11 cellular contexts compared by ENCODE assay signal in the genomic region with DNA sequence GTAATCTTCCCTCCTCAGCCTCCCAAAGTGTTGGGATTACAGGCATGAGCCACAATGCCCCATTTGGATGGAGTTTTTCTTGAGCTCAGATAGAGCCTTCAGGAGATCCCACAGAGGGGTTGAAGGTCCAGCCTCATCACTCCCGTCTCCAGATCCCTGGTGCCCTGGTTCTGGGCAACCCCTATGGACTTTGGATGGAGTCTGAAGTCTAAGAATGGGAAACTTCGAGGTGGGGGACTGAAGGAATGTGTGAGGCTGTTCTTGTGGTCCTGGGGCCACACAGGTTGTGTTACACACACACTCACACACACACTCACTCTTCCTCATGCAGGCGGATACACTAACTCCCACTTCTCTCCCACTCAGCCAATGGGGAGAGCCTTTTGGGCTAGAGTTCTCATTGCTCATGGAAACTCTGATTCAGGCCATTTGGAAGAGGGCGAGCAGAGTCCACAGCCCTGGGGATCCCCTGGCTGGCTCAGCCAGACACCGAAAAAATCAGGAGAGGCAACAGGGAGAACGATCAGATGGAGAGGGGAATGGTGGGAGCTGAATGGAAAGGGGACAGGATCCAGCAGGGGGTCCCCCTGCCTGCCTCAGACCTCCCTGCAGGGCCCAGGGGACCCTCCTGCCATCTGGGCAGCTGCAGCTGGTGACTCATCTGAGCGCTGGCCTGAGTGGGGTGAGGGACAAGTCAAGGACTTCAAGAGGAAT. TPM values are rescaled to one million over a fixed set of nuclear protein-coding genes. Genes with fewer than 3 reads are reported as not detected.
DNase-seq lines count a peak whose midpoint lies in the region; ATAC-seq, FAIRE-seq and TF ChIP-seq lines count a peak whose summit lies in the region.
"Had no signal": no experiment of that assay in that cellular context is flagged by ENCODE, and none has a peak within 500 bp of the region (broad histone marks: within the 10 kb centered on the region; RNA-seq: fewer than 3 reads in every experiment).

No MANE protein-coding gene starts in this region.

- no peak for TF ChIP-seq RAD21 in HCT116 (IDR thresholded peaks at IDR 0.05; ENCODE audit: low read depth)

- POLR2A ChIA-PET in HCT116 (lab: Charles Lee) = no interaction called here

- no peak for ATAC-seq in HCT116
- ATAC-seq in activated T-helper 17 cell treated with anti-CD3 and anti-CD28 coated beads, Interleukin-2, amount 50 U/mL, for 72 hours (replicated peaks) = peak; percentile 77
- ATAC-seq in HG02763 (IDR thresholded peaks at IDR 0.05; ENCODE audit: unreplicated experiment) = no peak
- no peak for ATAC-seq in HG02973 (IDR thresholded peaks at IDR 0.05; ENCODE audit: unreplicated experiment)

- H3K27ac ChIP-seq in HCT116 (ENCODE audit: low read depth, low read length) = no peak overlapping the region
- H3K27ac ChIP-seq in left ventricle myocardium inferior (replicated peaks) = peak overlapping the region; percentile 97
- H3K27ac ChIP-seq in small intestine (ENCODE audit: low read depth in 1 of 2, low read length in 1 of 2) = peak overlapping the region; percentile 35 to 69
- no peak overlapping the region for H3K27ac ChIP-seq in Karpas-422 (ENCODE audit: low read length)

- intact Hi-C loops in HCT116 (cut with micrococcal nuclease) (no loop called here), left ventricle myocardium inferior (cut with micrococcal nuclease) (no loop called here)

- H3K4me3 ChIP-seq in HCT116 (replicated peaks in 1 of 2; ENCODE audit: low read depth in 1 of 2, low read length in 2 of 2) (no peak overlapping the region), left ventricle myocardium inferior (peak overlapping the region; percentile 8), small intestine (ENCODE audit: low read depth in 1 of 2, low read length in 2 of 2) (no peak overlapping the region), Karpas-422 (ENCODE audit: low read length) (no peak overlapping the region)
- H3K4me3 ChIP-seq: lung had no signal

- BruUV-seq in HCT116 (replicated peaks; lab: Mats Ljungman, UMichigan) = no TSS peak

- H3K36me3 Mint-ChIP-seq in activated T-helper 17 cell treated with anti-CD3 and anti-CD28 coated beads, Interleukin-2, amount 50 U/mL, for 72 hours (ENCODE audit: low read depth) = peaks cover 45% of the 10 kb centered on the region

- H3K27ac Mint-ChIP-seq in activated T-helper 17 cell treated with anti-CD3 and anti-CD28 coated beads, Interleukin-2, amount 50 U/mL, for 72 hours = peak overlapping the region; percentile 67
- H3K27ac Mint-ChIP-seq: T-helper 1 cell treated with Interleukin-12 subunit alpha and Interleukin-12 subunit beta and Interleukin-4 antibody, amounts not matched to agents 30 μg/mL and 1 μg/mL, for 36 hours had no signal

- peak overlapping the region; percentile 34 for H3K4me3 Mint-ChIP-seq in activated T-helper 17 cell treated with anti-CD3 and anti-CD28 coated beads, Interleukin-2, amount 50 U/mL, for 72 hours
- H3K4me3 Mint-ChIP-seq: T-helper 1 cell treated with Interleukin-12 subunit alpha and Interleukin-12 subunit beta and Interleukin-4 antibody, amounts not matched to agents 30 μg/mL and 1 μg/mL, for 36 hours had no signal

- H3K4me1 ChIP-seq in HCT116 (ENCODE audit: control insufficient read depth in 1 of 2, insufficient read depth in 2 of 2, low read length in 2 of 2) (peaks cover 0 to 29% of the 10 kb centered on the region in 2 experiments; a peak in 2 of 4 replicates), left ventricle myocardium inferior (peaks cover 95% of the 10 kb centered on the region), small intestine (ENCODE audit: control insufficient read depth in 2 of 2, insufficient read depth in 1 of 2, low read depth in 1 of 2, low read length in 1 of 2) (peaks cover 10 to 12% of the 10 kb centered on the region in 2 donors), Karpas-422 (ENCODE audit: low read length) (no peaks in the 10 kb centered on the region)

- peak overlapping the region; percentile 33 for H3K4me2 ChIP-seq in HCT116 (ENCODE audit: low read length)
- H3K4me2 ChIP-seq in Karpas-422 (ENCODE audit: low read depth, low read length, poor library complexity, severe bottlenecking) = no peak overlapping the region

- H4K20me1 ChIP-seq in HCT116 (ENCODE audit: insufficient read depth) = no peaks in the 10 kb centered on the region
- 0 out of 2 replicates have a peak, but pooled peaks cover 2% of the 10 kb centered on the region for H4K20me1 ChIP-seq in Karpas-422 (ENCODE audit: insufficient read depth, low read depth, low read length)

- H3K9me3 ChIP-seq in HCT116 (ENCODE audit: control insufficient read depth in 1 of 2, insufficient read depth in 1 of 2, low read depth in 1 of 2, low read length in 2 of 2) (no peaks in the 10 kb centered on the region), left ventricle myocardium inferior (replicated peaks) (no peaks in the 10 kb centered on the region), small intestine (ENCODE audit: control insufficient read depth, low read depth) (no peaks in the 10 kb centered on the region), Karpas-422 (ENCODE audit: low read length) (no peaks in the 10 kb centered on the region)

- no peak overlapping the region for H3K9ac ChIP-seq in HCT116 (ENCODE audit: low read length)
- H3K9ac ChIP-seq in Karpas-422 (ENCODE audit: low read length) = no peak overlapping the region

- no peaks in the 10 kb centered on the region for H3K27me3 ChIP-seq in HCT116 (ENCODE audit: insufficient read depth, low read length)
- H3K27me3 ChIP-seq in left ventricle myocardium inferior (ENCODE audit: low read depth) = no peaks in the 10 kb centered on the region
- H3K27me3 ChIP-seq in small intestine (ENCODE audit: control insufficient read depth in 2 of 2, insufficient read depth in 2 of 2, low read length in 2 of 2) = no peaks in the 10 kb centered on the region
- H3K27me3 ChIP-seq in Karpas-422 (ENCODE audit: low read length) = no peaks in the 10 kb centered on the region

- RAD21 ChIA-PET in HCT116 (lab: Charles Lee; ENCODE audit: low non-redundant PET in 1 of 2, low total read pairs in 2 of 2, uncharacterized antibody in 2 of 2, unreplicated experiment in 2 of 2) = no interaction called here

- H2AFZ ChIP-seq in HCT116 (ENCODE audit: low read depth, low read length, poor library complexity, severe bottlenecking) (no peak overlapping the region), Karpas-422 (ENCODE audit: low read length) (no peak overlapping the region)

- TF ChIP-seq POLR2A in HCT116 (IDR thresholded peaks at IDR 0.05; ENCODE audit: borderline replicate concordance, extremely low read depth, insufficient read depth, insufficient read length) = no peak

- H3K9me3 Mint-ChIP-seq in activated T-helper 17 cell treated with anti-CD3 and anti-CD28 coated beads, Interleukin-2, amount 50 U/mL, for 72 hours = no peaks in the 10 kb centered on the region
- H3K9me3 Mint-ChIP-seq: T-helper 1 cell treated with Interleukin-12 subunit alpha and Interleukin-12 subunit beta and Interleukin-4 antibody, amounts not matched to agents 30 μg/mL and 1 μg/mL, for 36 hours had no signal

- H3K9me2 ChIP-seq in HCT116 (ENCODE audit: insufficient read depth) (no peaks in the 10 kb centered on the region), Karpas-422 (replicated peaks; ENCODE audit: insufficient read depth, low read length) (no peaks in the 10 kb centered on the region)

- CTCF ChIA-PET in HCT116 (lab: Charles Lee) = no interaction called here

- H3K27me3 Mint-ChIP-seq in activated T-helper 17 cell treated with anti-CD3 and anti-CD28 coated beads, Interleukin-2, amount 50 U/mL, for 72 hours = no peaks in the 10 kb centered on the region

- H3K79me2 ChIP-seq in HCT116 (ENCODE audit: insufficient read depth, low read length) (no peaks in the 10 kb centered on the region), Karpas-422 (ENCODE audit: low read length) (no peaks in the 10 kb centered on the region)

- H3K36me3 ChIP-seq in HCT116 (ENCODE audit: control insufficient read depth in 1 of 2, insufficient read depth in 2 of 2, low read length in 2 of 2) = no peaks in the 10 kb centered on the region
- peaks cover 45% of the 10 kb centered on the region for H3K36me3 ChIP-seq in left ventricle myocardium inferior
- H3K36me3 ChIP-seq in small intestine (ENCODE audit: control insufficient read depth in 2 of 2, insufficient read depth in 2 of 2, low read length in 2 of 2) = peaks cover 0 to 2% of the 10 kb centered on the region in 2 donors
- no peaks in the 10 kb centered on the region for H3K36me3 ChIP-seq in Karpas-422 (ENCODE audit: insufficient read depth, low read length)

- no peak for FAIRE-seq in small intestine (lab: Jason Lieb, UNC)
- FAIRE-seq: bronchial epithelial cell had no signal

- DNase-seq in HCT116 (ENCODE audit: low read depth, low spot score) (no peak), left ventricle myocardium inferior (no peak), small intestine (peak; percentile 69), occipital lobe (lab: John Stamatoyannopoulos, UW) (no peak), Karpas-422 (no peak)

- 44 to 56% (median 52%) methylated on average over 6 to 7 of the region's 7 CpGs for WGBS in small intestine, 3 donors

- TF ChIP-seq CTCF in HCT116 (IDR thresholded peaks at IDR 0.05 in 2 of 3, conservative IDR thresholded peaks at IDR 0.05 in 1 of 3; ENCODE audit: borderline replicate concordance in 1 of 3, insufficient read depth in 1 of 3, low read depth in 2 of 3, low read length in 2 of 3) = no peak
- no peak for TF ChIP-seq CTCF in left ventricle myocardium inferior (IDR thresholded peaks at IDR 0.05; ENCODE audit: borderline replicate concordance)

- peaks cover 13% of the 10 kb centered on the region for H3K4me1 Mint-ChIP-seq in activated T-helper 17 cell treated with anti-CD3 and anti-CD28 coated beads, Interleukin-2, amount 50 U/mL, for 72 hours

RNA-seq across cellular contexts. Expression of gene IGFBP4, which starts 9.0 kb away (rescaled TPM):
- total RNA-seq in HCT116 (2021; ENCODE audit: unreplicated experiment) (2.0 TPM), left ventricle myocardium inferior (130 TPM), occipital lobe (15.4 TPM)
- polyA plus RNA-seq in HCT116 (2012) = 0.34 TPM in 1 of 2 replicates, not detected in the other
- total RNA-seq in activated T-helper 17 cell treated with anti-CD3 and anti-CD28 coated beads, Interleukin-2, amount 50 U/mL, for 72 hours = 10 to 100 TPM in 1 of 2 donors, 1 to 10 TPM in 1; 5.3 to 33.8 TPM
- polyA plus RNA-seq in small intestine = 100 to 1,000 TPM in 1 of 3 donors, 10 to 100 TPM in 2; 19.2 to 282 (median 36.7) TPM
- total RNA-seq in Karpas-422 (2014; rRNA removed; shearing (Covaris generic); ENCODE audit: low replicate concordance) = not detected in 2 replicates

RNA-seq across cellular contexts. Expression of gene TOP2A, which starts 34.5 kb away (rescaled TPM):
- 141 TPM for total RNA-seq in HCT116 (2021; ENCODE audit: unreplicated experiment)
- polyA plus RNA-seq in HCT116 (2012) = 33.0 and 53.0 TPM in 2 replicates
- total RNA-seq in activated T-helper 17 cell treated with anti-CD3 and anti-CD28 coated beads, Interleukin-2, amount 50 U/mL, for 72 hours = 100 to 1,000 TPM; 230 to 257 TPM
- 2.1 TPM for total RNA-seq in left ventricle myocardium inferior
- polyA plus RNA-seq in small intestine = 10 to 100 TPM in 1 of 3 donors, 1 to 10 TPM in 2; 1.1 to 37.5 (median 3.1) TPM
- total RNA-seq in occipital lobe = 24.0 TPM
- total RNA-seq in Karpas-422 (2014; rRNA removed; shearing (Covaris generic); ENCODE audit: low replicate concordance) = 101 and 199 TPM in 2 replicates

RNA-seq across cellular contexts. Expression of gene TNS4, which starts 49.2 kb away (rescaled TPM):
- total RNA-seq in HCT116 (2021; ENCODE audit: unreplicated experiment) = 36.6 TPM
- 7.4 and 9.3 TPM in 2 replicates for polyA plus RNA-seq in HCT116 (2012)
- total RNA-seq in activated T-helper 17 cell treated with anti-CD3 and anti-CD28 coated beads, Interleukin-2, amount 50 U/mL, for 72 hours = 10 to 100 TPM in 1 of 2 donors, 1 to 10 TPM in 1; 8.8 to 19.8 TPM
- not detected for total RNA-seq in left ventricle myocardium inferior
- polyA plus RNA-seq in small intestine = 1 to 10 TPM in 1 of 3 donors, not detected in 2; 3.0 TPM
- not detected for total RNA-seq in occipital lobe
- not detected in 2 replicates for total RNA-seq in Karpas-422 (2014; rRNA removed; shearing (Covaris generic); ENCODE audit: low replicate concordance)

Comparison
In these comparisons a context has a peak if more than half of its experiments do, and no peak if none do; other contexts are left out.
1. H3K27ac ChIP-seq: peak in left ventricle myocardium inferior (single experiment) and small intestine (2 of 2); none in HCT116 (single experiment) and Karpas-422 (single experiment).